In genomic region chr20:50992733-50993457, GRCh38 we compare ENCODE assay signal across 8 cellular contexts. TPM values are rescaled to one million over a fixed set of nuclear protein-coding genes. Genes with fewer than 3 reads are reported as not detected.
DNase-seq lines count a peak whose midpoint lies in the region; ATAC-seq, FAIRE-seq and TF ChIP-seq lines count a peak whose summit lies in the region.

No MANE protein-coding gene starts in this region.

- H3K36me3 ChIP-seq in PC-3 (ENCODE audit: low read depth, low read length) (no peaks in the 10 kb centered on the region), kidney (ENCODE audit: control insufficient read depth in 1 of 2, insufficient read depth in 2 of 2, low read length in 2 of 2) (no peaks in the 10 kb centered on the region)

- DNase-seq in AML-193 (lab: John Stamatoyannopoulos, UW) (peak; percentile 4 to 63), GM13976 (ENCODE audit: low spot score) (peak; percentile 65), HuH-7 (ENCODE audit: low spot score) (peak; percentile 96), PC-3 (peak; percentile 98), kidney (no peak)
- DNase-seq in stimulated activated naive CD8-positive, alpha-beta T cell treated with anti-CD3 and anti-CD28 coated beads, Interleukin-15, amount 100 ng/mL, for 72 hours: peak; percentile 63 to 69

- H3K4me1 ChIP-seq in PC-3 (ENCODE audit: insufficient read depth, low read length) (peaks cover 18% of the 10 kb centered on the region), kidney (ENCODE audit: control insufficient read depth in 1 of 2, insufficient read depth in 1 of 2, low read depth in 1 of 2, low read length in 2 of 2) (no peaks in the 10 kb centered on the region)

- no peaks in the 10 kb centered on the region for H3K27me3 ChIP-seq in PC-3 (ENCODE audit: low read length)

- no peaks in the 10 kb centered on the region for H3K79me2 ChIP-seq in PC-3 (ENCODE audit: low read length)

- BruUV-seq in PC-3 (replicated peaks; lab: Mats Ljungman, UMichigan): no TSS peak

- intact Hi-C loops in PC-3 (cut with micrococcal nuclease) (no loop called here), kidney (cut with DNase I) (no loop called here)

- H3K4me3 ChIP-seq in PC-3 (ENCODE audit: low read length) (no peak overlapping the region), kidney (ENCODE audit: low read length in 2 of 2) (no peak overlapping the region)

- H3K4me1 Mint-ChIP-seq in brain: peaks cover 18% of the 10 kb centered on the region
- peaks cover 4% of the 10 kb centered on the region for H3K4me1 Mint-ChIP-seq in stimulated activated naive CD8-positive, alpha-beta T cell treated with anti-CD3 and anti-CD28 coated beads, Interleukin-15, amount 100 ng/mL, for 72 hours

- POLR2A ChIA-PET in PC-3 (lab: Charles Lee; ENCODE audit: unreplicated experiment): interaction anchor here (0.6 to 0.7 kb wide), 2 partner anchors 153 to 255 kb away, joined by 3 to 11 read pairs; no protein-coding TSS in a partner anchor

- TF ChIP-seq CTCF in GM13976 (IDR thresholded peaks at IDR 0.05; ENCODE audit: borderline replicate concordance, control extremely low read depth, extremely low read depth, insufficient read depth, missing control alignments) (peak; percentile 22), PC-3 (conservative IDR thresholded peaks at IDR 0.05; ENCODE audit: low read depth, low read length) (peak; percentile 99), brain (conservative IDR thresholded peaks at IDR 0.05) (peak; percentile 60 to 84), kidney (IDR thresholded peaks at IDR 0.05; ENCODE audit: borderline replicate concordance, extremely low read depth, insufficient read depth) (peak; percentile 47)

- peaks cover 16% of the 10 kb centered on the region for H3K27me3 Mint-ChIP-seq in brain
- peaks cover 7% of the 10 kb centered on the region for H3K27me3 Mint-ChIP-seq in stimulated activated naive CD8-positive, alpha-beta T cell treated with anti-CD3 and anti-CD28 coated beads, Interleukin-15, amount 100 ng/mL, for 72 hours

- H3K27ac ChIP-seq in PC-3 (ENCODE audit: low read length) (no peak overlapping the region), kidney (ENCODE audit: low read depth in 2 of 2, low read length in 2 of 2) (no peak overlapping the region)

- H4K20me1 ChIP-seq in PC-3 (ENCODE audit: low read length): no peaks in the 10 kb centered on the region

- FAIRE-seq in kidney (lab: Jason Lieb, UNC): no peak

- H3K9me2 ChIP-seq in PC-3 (replicated peaks; ENCODE audit: low read length): no peaks in the 10 kb centered on the region

- peak overlapping the region; percentile 59 for H2AFZ ChIP-seq in PC-3 (ENCODE audit: low read length)

- ATAC-seq in PC-3: peak; percentile 97
- ATAC-seq in stimulated activated naive CD8-positive, alpha-beta T cell treated with anti-CD3 and anti-CD28 coated beads, Interleukin-15, amount 100 ng/mL, for 72 hours: peak; percentile 99
- ATAC-seq in GM19324 (IDR thresholded peaks at IDR 0.05; ENCODE audit: low FRiP score, unreplicated experiment): no peak

- H3K9me3 ChIP-seq in PC-3 (ENCODE audit: low read length) (no peaks in the 10 kb centered on the region), kidney (ENCODE audit: control insufficient read depth in 1 of 2, low read length in 2 of 2) (no peaks in the 10 kb centered on the region)

- no peak overlapping the region for H3K4me3 Mint-ChIP-seq in brain
- no peak overlapping the region for H3K4me3 Mint-ChIP-seq in stimulated activated naive CD8-positive, alpha-beta T cell treated with anti-CD3 and anti-CD28 coated beads, Interleukin-15, amount 100 ng/mL, for 72 hours

- no peaks in the 10 kb centered on the region for H3K36me3 Mint-ChIP-seq in brain

- H3K9ac ChIP-seq in PC-3 (ENCODE audit: low read length) (no peak overlapping the region), kidney (ENCODE audit: low read length in 2 of 2) (no peak overlapping the region)

- in situ Hi-C loops in GM13976 (cut with MboI; ENCODE audit: low sequenced_read_pairs, unreplicated experiment): loop anchor here (10.0 to 25.0 kb wide), 2 partner anchors 332 to 619 kb away; no protein-coding TSS in a partner anchor

- CTCF ChIA-PET in PC-3 (lab: Charles Lee): interaction anchor here (0.5 to 1.1 kb wide), 10 partner anchors 22 to 1064 kb away, joined by 3 to 4 read pairs (median 3); partner anchors contain the start of gene ADNP

- peak overlapping the region in 2 of 5 experiments; percentile 8 to 61 for H3K27ac Mint-ChIP-seq in brain
- peak overlapping the region in 1 of 2 donors; percentile 44 for H3K27ac Mint-ChIP-seq in stimulated activated naive CD8-positive, alpha-beta T cell treated with anti-CD3 and anti-CD28 coated beads, Interleukin-15, amount 100 ng/mL, for 72 hours

- H3K4me2 ChIP-seq in PC-3 (ENCODE audit: low read length): no peak overlapping the region

- H3K9me3 Mint-ChIP-seq in brain: no peaks in the 10 kb centered on the region
- no peaks in the 10 kb centered on the region for H3K9me3 Mint-ChIP-seq in stimulated activated naive CD8-positive, alpha-beta T cell treated with anti-CD3 and anti-CD28 coated beads, Interleukin-15, amount 100 ng/mL, for 72 hours

- H3F3A ChIP-seq in PC-3 (ENCODE audit: low read length, unreplicated experiment): no peaks in the 10 kb centered on the region

RNA-seq across cellular contexts. Expression of gene KCNG1, which starts 30.0 kb away (rescaled TPM):
- total RNA-seq in PC-3 (2014; rRNA removed) (61.5 and 74.1 TPM in 2 replicates), kidney (0.35 TPM)
- polyA plus RNA-seq in brain (ENCODE audit: insufficient read depth, low read depth, low replicate concordance) (2.1 TPM), kidney (ENCODE audit: insufficient read depth, low read depth, low replicate concordance) (0.58 TPM)

RNA-seq across cellular contexts. Expression of gene MOCS3, which starts 34.3 kb away (rescaled TPM):
- total RNA-seq in PC-3 (2014; rRNA removed) (11.3 and 13.4 TPM in 2 replicates), kidney (5.1 TPM)
- polyA plus RNA-seq in brain (ENCODE audit: insufficient read depth, low read depth, low replicate concordance) (3.1 TPM), kidney (ENCODE audit: insufficient read depth, low read depth, low replicate concordance) (1.9 TPM)

RNA-seq across cellular contexts. Expression of gene DPM1, which starts 34.6 kb away (rescaled TPM):
- total RNA-seq in PC-3 (2014; rRNA removed) (70.7 and 87.0 TPM in 2 replicates), kidney (32.4 TPM)
- polyA plus RNA-seq in brain (ENCODE audit: insufficient read depth, low read depth, low replicate concordance) (29.4 TPM), kidney (ENCODE audit: insufficient read depth, low read depth, low replicate concordance) (53.2 TPM)

Comparison
In these comparisons a context has a peak if more than half of its experiments do, and no peak if none do; other contexts are left out.
1. CTCF ChIP-seq: peak in every context shown above with its lines; median percentile 99 in PC-3; 72 in brain; 47 in kidney; 22 in GM13976.
2. RNA of gene KCNG1, which starts 30.0 kb away (total RNA-seq): 61.5 to 74.1 TPM in PC-3; 0.35 TPM in kidney (single experiment); every median in the first group is over 10 times any median in the second.